Comparison of ENCODE assay signal across 8 cellular contexts in genomic region chr6:159981591-159982245, GRCh38. TPM values are rescaled to one million over a fixed set of nuclear protein-coding genes. Genes with fewer than 3 reads are reported as not detected.
DNase-seq lines count a peak whose midpoint lies in the region; ATAC-seq and TF ChIP-seq lines count a peak whose summit lies in the region.

No MANE protein-coding gene starts in this region.

- peak overlapping the region; percentile 74 for H3K4me3 Mint-ChIP-seq in memory B cell

- TF ChIP-seq CTCF in OCI-LY1 (IDR thresholded peaks at IDR 0.05; ENCODE audit: low read length): no peak
- no peak for TF ChIP-seq CTCF in cardiac fibroblast (IDR thresholded peaks at IDR 0.05; ENCODE audit: low read depth, low read length)

- H3K23ac ChIP-seq in neuronal stem cell (ENCODE audit: low read depth, low read length, poor library complexity): no peak overlapping the region

- H2AFZ ChIP-seq in OCI-LY1 (ENCODE audit: low read length): no peak overlapping the region
- no peak overlapping the region for H2AFZ ChIP-seq in neuronal stem cell (ENCODE audit: low read length)

- no peaks in the 10 kb centered on the region for H3K9me3 Mint-ChIP-seq in memory B cell

- no peaks in the 10 kb centered on the region for H4K20me1 ChIP-seq in OCI-LY1 (ENCODE audit: insufficient read depth, low read length)

- no peak overlapping the region for H4K8ac ChIP-seq in neuronal stem cell (ENCODE audit: low read depth, low read length)

- H3K36me3 ChIP-seq in OCI-LY1 (ENCODE audit: insufficient read depth, low read length) (no peaks in the 10 kb centered on the region), aorta (ENCODE audit: control insufficient read depth in 1 of 2, insufficient read depth in 2 of 2, low read length in 1 of 2) (no peaks in the 10 kb centered on the region), neuronal stem cell (replicated peaks in 1 of 2; ENCODE audit: control insufficient read depth in 2 of 2, insufficient read depth in 2 of 2, low read length in 2 of 2) (no peaks in the 10 kb centered on the region)

- H3K4me2 ChIP-seq in OCI-LY1 (ENCODE audit: low read length) (peak overlapping the region; percentile 55), neuronal stem cell (ENCODE audit: insufficient read depth, low read length, poor library complexity, severe bottlenecking) (no peak overlapping the region)

- H2BK5ac ChIP-seq in neuronal stem cell (ENCODE audit: low read length): no peak overlapping the region

- ATAC-seq in HG02885 (IDR thresholded peaks at IDR 0.05; ENCODE audit: poor library complexity, unreplicated experiment) (peak; percentile 77), memory B cell (ENCODE audit: low read depth) (peak; percentile 86), aorta (ENCODE audit: low FRiP score) (peak; percentile 55)

- peaks cover 23% of the 10 kb centered on the region for H3K79me1 ChIP-seq in neuronal stem cell (ENCODE audit: low read depth, low read length)

- no peak overlapping the region for H2BK15ac ChIP-seq in neuronal stem cell (ENCODE audit: low read length)

- H3K27ac Mint-ChIP-seq in memory B cell: peak overlapping the region; percentile 54

- H2BK12ac ChIP-seq in neuronal stem cell (ENCODE audit: low read length): no peak overlapping the region

- no peak overlapping the region for H4K91ac ChIP-seq in neuronal stem cell (ENCODE audit: low read depth, low read length, poor library complexity)

- H3K4me1 Mint-ChIP-seq in memory B cell: peaks cover 50% of the 10 kb centered on the region

- H2AK5ac ChIP-seq in neuronal stem cell (ENCODE audit: low read depth, low read length): no peak overlapping the region

- intact Hi-C loops in aorta (cut with DNase I): no loop called here

- no peak overlapping the region for H3K14ac ChIP-seq in neuronal stem cell (ENCODE audit: low read length)

- H3F3A ChIP-seq in OCI-LY1 (ENCODE audit: insufficient read depth, low read length): no peaks in the 10 kb centered on the region

- no peaks in the 10 kb centered on the region for H3K9me2 ChIP-seq in OCI-LY1 (ENCODE audit: low read depth, low read length)

- no peaks in the 10 kb centered on the region for H3K9me3 ChIP-seq in OCI-LY1 (ENCODE audit: low read length)
- no peaks in the 10 kb centered on the region for H3K9me3 ChIP-seq in aorta (ENCODE audit: control insufficient read depth, low read length)
- no peaks in the 10 kb centered on the region for H3K9me3 ChIP-seq in neuronal stem cell (replicated peaks in 1 of 2; ENCODE audit: control insufficient read depth in 2 of 2, insufficient read depth in 1 of 2, low read depth in 1 of 2, low read length in 2 of 2)

- WGBS in aorta, 2 donors: 21 to 29% methylated on average over 12 of the region's 12 CpGs
- no CpG with 5 or more reads among the region's 12 CpGs for WGBS in neuronal stem cell (ENCODE audit: extremely low coverage in 2 of 2, insufficient read length in 2 of 2, insufficient replicate concordance in 1 of 2), 2 donors

- H3K27me3 ChIP-seq in OCI-LY1 (ENCODE audit: insufficient read depth, low read length) (no peaks in the 10 kb centered on the region), aorta (ENCODE audit: control insufficient read depth in 1 of 2, insufficient read depth in 2 of 2, low read length in 1 of 2) (no peaks in the 10 kb centered on the region), neuronal stem cell (ENCODE audit: control insufficient read depth in 3 of 3, insufficient read depth in 3 of 3, low read depth in 1 of 3, low read length in 3 of 3) (no peaks in the 10 kb centered on the region)

- H3K4me3 ChIP-seq in OCI-LY1 (ENCODE audit: low read depth, low read length, poor library complexity, severe bottlenecking): peak overlapping the region; percentile 40
- H3K4me3 ChIP-seq in cardiac fibroblast (replicated peaks in 1 of 2; ENCODE audit: low read depth in 2 of 2, low read length in 2 of 2): peak overlapping the region in 1 of 2 donors; percentile 0
- no peak overlapping the region for H3K4me3 ChIP-seq in aorta (ENCODE audit: low read length in 2 of 2)
- H3K4me3 ChIP-seq in neuronal stem cell (ENCODE audit: low read length in 2 of 2): no peak overlapping the region

- peak overlapping the region; percentile 7; the same call in 1 of the 2 replicates for H3K9ac ChIP-seq in OCI-LY1 (ENCODE audit: low read length)
- no peak overlapping the region for H3K9ac ChIP-seq in neuronal stem cell (ENCODE audit: low read depth, low read length, poor library complexity)

- peaks cover 2% of the 10 kb centered on the region; the same call in 1 of the 2 replicates for H3K79me2 ChIP-seq in OCI-LY1 (ENCODE audit: insufficient read depth, low read length)

- H3K4me1 ChIP-seq in OCI-LY1 (ENCODE audit: insufficient read depth, low read length, severe bottlenecking): peaks cover 34% of the 10 kb centered on the region
- H3K4me1 ChIP-seq in aorta (ENCODE audit: control insufficient read depth in 1 of 2, insufficient read depth in 2 of 2, low read length in 2 of 2): peaks cover 0 to 10% of the 10 kb centered on the region in 2 donors
- H3K4me1 ChIP-seq in neuronal stem cell (ENCODE audit: control insufficient read depth in 2 of 2, insufficient read depth in 1 of 2, low read depth in 1 of 2, low read length in 2 of 2): peaks cover 35 to 49% of the 10 kb centered on the region in 2 donors

- H3K27me3 Mint-ChIP-seq in memory B cell: no peaks in the 10 kb centered on the region

- H3K27ac ChIP-seq in OCI-LY1 (ENCODE audit: low read depth, low read length, poor library complexity, severe bottlenecking) (no peak overlapping the region), aorta (ENCODE audit: low read depth in 1 of 2, low read length in 2 of 2) (peak overlapping the region in 1 of 2 donors; percentile 19), neuronal stem cell (replicated peaks; ENCODE audit: low read length) (no peak overlapping the region)

- H3K4ac ChIP-seq in neuronal stem cell (ENCODE audit: low read length): no peak overlapping the region

- DNase-seq in stimulated activated CD4-positive, alpha-beta T cell treated with anti-CD3 and anti-CD28 coated beads, Interleukin-15, amount 100 ng/mL, for 24 hours: peak; percentile 55
- DNase-seq in stimulated activated CD4-positive, alpha-beta T cell treated with anti-CD3 and anti-CD28 coated beads, Interleukin-12 subunit alpha, Interleukin-12 subunit beta, amount 100 ng/mL, for 4 hours: no peak
- DNase-seq in cardiac fibroblast (ENCODE audit: low read depth in 2 of 2) (peak; percentile 68 to 86), memory B cell (ENCODE audit: low spot score in 2 of 2) (peak; percentile 37 to 60), aorta (peak in 1 of 2 donors; percentile 84), neuronal stem cell (ENCODE audit: low spot score) (no peak)

- no peak overlapping the region for H3K18ac ChIP-seq in neuronal stem cell (ENCODE audit: low read length)

- H3K36me3 Mint-ChIP-seq in memory B cell: no peaks in the 10 kb centered on the region

- H2BK120ac ChIP-seq in neuronal stem cell (ENCODE audit: low read depth, low read length): no peak overlapping the region

RNA-seq across cellular contexts. Expression of gene IGF2R, which starts 12.8 kb away (rescaled TPM):
- 10 to 100 TPM; 76.8 to 82.0 TPM for total RNA-seq in aorta
- polyA plus RNA-seq in aorta: 10 to 100 TPM in 1 of 2 donors, 1 to 10 TPM in 1; 5.8 to 32.4 TPM
- 14.0 TPM for polyA plus RNA-seq in neuronal stem cell (2013, experiment 1 of 2)
- 13.5 TPM for polyA plus RNA-seq in neuronal stem cell (2013, experiment 2 of 2)

Comparison
In these comparisons a context has a peak if more than half of its experiments do, and no peak if none do; other contexts are left out.
1. DNase-seq: peak in stimulated activated CD4-positive, alpha-beta T cell treated with anti-CD3 and anti-CD28 coated beads, Interleukin-15, amount 100 ng/mL, for 24 hours (single experiment), cardiac fibroblast (2 of 2) and memory B cell (2 of 2); none in stimulated activated CD4-positive, alpha-beta T cell treated with anti-CD3 and anti-CD28 coated beads, Interleukin-12 subunit alpha, Interleukin-12 subunit beta, amount 100 ng/mL, for 4 hours (single experiment) and neuronal stem cell (single experiment).
2. Peak in every context shown above with its lines, with median percentiles within 50 percentile points of each other: ATAC-seq.